ENCODE assay signal across 27 cellular contexts in the genomic region with DNA sequence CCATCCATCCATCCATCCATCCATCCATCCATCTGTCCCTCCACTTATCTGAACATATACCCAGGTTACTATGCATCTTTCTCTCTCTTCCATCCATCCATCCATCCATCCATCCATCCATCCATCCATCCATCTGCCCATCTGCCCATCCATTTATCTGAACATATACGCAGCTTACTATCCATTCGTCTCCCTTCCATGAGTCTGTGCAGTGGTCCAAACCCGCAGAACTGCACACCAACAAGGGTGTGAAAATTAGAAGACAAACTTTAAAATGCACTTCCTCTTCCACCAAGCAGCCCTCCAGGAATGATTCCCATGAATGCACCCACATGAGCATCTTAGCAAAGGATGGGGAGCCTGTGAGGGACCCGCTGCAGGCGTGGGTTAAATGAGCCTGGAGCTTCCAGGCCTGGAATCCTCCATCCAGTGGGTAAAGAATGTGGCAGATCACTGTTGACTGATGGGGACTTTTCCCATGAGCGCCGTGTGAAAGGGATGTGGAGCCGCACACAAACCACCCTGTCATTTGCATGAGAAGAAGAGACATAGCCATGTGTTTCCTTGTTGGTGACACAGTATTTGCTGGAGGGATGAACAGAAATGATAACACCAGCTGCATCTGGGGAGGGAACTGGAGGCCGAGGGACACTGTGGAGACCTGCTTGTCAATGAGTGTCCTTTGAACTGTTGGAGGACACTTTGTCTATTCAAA.
"Had no signal": no experiment of that assay in that cellular context is flagged by ENCODE, and none has a peak within 500 bp of the region (broad histone marks: within the 10 kb centered on the region; RNA-seq: fewer than 3 reads in every experiment).

No MANE protein-coding gene starts in this region.

- H3K9ac ChIP-seq: neural progenitor cell had no signal

- H3K9me3 Mint-ChIP-seq: natural killer cell; stimulated activated naive CD8-positive, alpha-beta T cell treated with anti-CD3 and anti-CD28 coated beads, Interleukin-15, amount 100 ng/mL, for 72 hours had no signal

- H3K27ac Mint-ChIP-seq: mesothelial cell of epicardium; natural killer cell; nephron progenitor cell; neural progenitor cell; progenitor cell of endocrine pancreas; stimulated activated memory B cell treated with anti-CD40 and anti-IgM and Interleukin-4, amounts not matched to agents 10 μg/mL and 1 μg/mL and 100 μg/mL, for 72 hours; stimulated activated naive CD8-positive, alpha-beta T cell treated with anti-CD3 and anti-CD28 coated beads, Interleukin-15, amount 100 ng/mL, for 72 hours; type B pancreatic cell had no signal

- H3K36me3 Mint-ChIP-seq: mesothelial cell of epicardium; naive B cell; natural killer cell; neural progenitor cell; stimulated activated memory B cell treated with anti-CD40 and anti-IgM and Interleukin-4, amounts not matched to agents 10 μg/mL and 1 μg/mL and 100 μg/mL, for 72 hours; type B pancreatic cell had no signal

- H3K4me3 Mint-ChIP-seq: mesothelial cell of epicardium; naive B cell; natural killer cell; nephron progenitor cell; neural progenitor cell; stimulated activated memory B cell treated with anti-CD40 and anti-IgM and Interleukin-4, amounts not matched to agents 10 μg/mL and 1 μg/mL and 100 μg/mL, for 72 hours; stimulated activated naive CD8-positive, alpha-beta T cell treated with anti-CD3 and anti-CD28 coated beads, Interleukin-15, amount 100 ng/mL, for 72 hours; type B pancreatic cell had no signal

- H3K9me3 ChIP-seq: neutrophil, ovary, right lobe of liver, tibial nerve, uterus had no signal

- DNase-seq: islet precursor cell; left ventricle myocardium inferior; mesendoderm; naive B cell; natural killer cell; nephron progenitor cell; occipital lobe; ovary; right lobe of liver; stimulated activated CD4-positive, alpha-beta T cell treated with anti-CD3 and anti-CD28 coated beads, Interleukin-1b, Interleukin-23, amount 100 ng/mL, for 48 hours; stimulated activated CD4-positive, alpha-beta T cell treated with anti-CD3 and anti-CD28 coated beads, Interleukin-2, amount 100 ng/mL, for 48 hours; stimulated activated CD4-positive, alpha-beta T cell treated with anti-CD3 and anti-CD28 coated beads, Interleukin-4, amount 100 ng/mL, for 4 hours; stimulated activated CD8-positive, alpha-beta memory T cell treated with anti-CD3 and anti-CD28 coated beads, Interleukin-4, amount 100 ng/mL, for 48 hours; stimulated activated naive CD4-positive, alpha-beta T cell treated with Interleukin-2 at 50 U/mL for 16 hours; stimulated activated naive CD8-positive, alpha-beta T cell treated with anti-CD3 and anti-CD28 coated beads, Interleukin-15, amount 100 ng/mL, for 72 hours; substantia nigra; uterus had no signal

- H3K27me3 Mint-ChIP-seq: stimulated activated naive CD8-positive, alpha-beta T cell treated with anti-CD3 and anti-CD28 coated beads, Interleukin-15, amount 100 ng/mL, for 72 hours had no signal

- H2AFZ ChIP-seq: neural progenitor cell had no signal

- H3K27ac ChIP-seq: left ventricle myocardium inferior, neural progenitor cell, neutrophil, ovary, right atrium auricular region, right lobe of liver, tibial nerve, uterus had no signal

- H3K4me1 ChIP-seq: left ventricle myocardium inferior, neural progenitor cell, right atrium auricular region, right lobe of liver, tibial nerve, uterus had no signal

- H3K36me3 ChIP-seq: left ventricle myocardium inferior, neural progenitor cell, neutrophil, ovary, right atrium auricular region, right lobe of liver, tibial nerve, uterus had no signal

- H3K4me1 Mint-ChIP-seq: mesothelial cell of epicardium; naive B cell; nephron progenitor cell; neural progenitor cell; stimulated activated memory B cell treated with anti-CD40 and anti-IgM and Interleukin-4, amounts not matched to agents 10 μg/mL and 1 μg/mL and 100 μg/mL, for 72 hours; stimulated activated naive CD8-positive, alpha-beta T cell treated with anti-CD3 and anti-CD28 coated beads, Interleukin-15, amount 100 ng/mL, for 72 hours had no signal

- H3K4me3 ChIP-seq: left ventricle myocardium inferior, lung, neural progenitor cell, ovary, right atrium auricular region, right lobe of liver, smooth muscle cell, tibial nerve, uterus had no signal

- H3K4me2 ChIP-seq: neural progenitor cell, smooth muscle cell had no signal

- H3K27me3 ChIP-seq: neural progenitor cell, neutrophil, ovary, right atrium auricular region, right lobe of liver, tibial nerve, uterus had no signal

- ATAC-seq: natural killer cell; right lobe of liver; stimulated activated memory B cell treated with anti-CD40 and anti-IgM and Interleukin-4, amounts not matched to agents 10 μg/mL and 1 μg/mL and 100 μg/mL, for 72 hours; stimulated activated naive CD8-positive, alpha-beta T cell treated with anti-CD3 and anti-CD28 coated beads, Interleukin-15, amount 100 ng/mL, for 72 hours had no signal
